Comparison of ENCODE assay signal across 29 cellular contexts in the genomic region with DNA sequence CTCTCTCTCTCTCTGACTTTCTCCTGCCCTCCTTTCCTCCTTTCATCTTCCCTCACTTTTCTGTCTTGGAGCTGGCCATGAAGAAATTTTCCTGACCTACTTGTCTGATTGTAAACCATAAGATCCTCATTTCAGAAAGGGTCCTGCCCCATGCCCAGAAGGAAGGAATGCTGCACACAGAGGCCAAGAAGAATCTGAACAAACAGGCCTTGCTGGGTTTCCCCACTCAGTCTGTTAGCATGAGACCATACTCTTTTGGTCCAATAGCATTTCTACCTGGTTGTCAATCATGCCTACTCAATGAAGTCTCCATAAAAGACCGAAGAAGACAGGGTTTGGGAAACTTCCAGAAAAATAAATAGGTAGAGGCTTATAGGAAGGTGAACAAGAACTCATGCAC.
"Had no signal": no experiment of that assay in that cellular context is flagged by ENCODE, and none has a peak within 500 bp of the region (broad histone marks: within the 10 kb centered on the region; RNA-seq: fewer than 3 reads in every experiment).

No MANE protein-coding gene starts in this region.

- H3K4me2 ChIP-seq: hepatocyte, smooth muscle cell had no signal

- H3K4me3 Mint-ChIP-seq: naive thymus-derived CD8-positive, alpha-beta T cell; nephron; neural crest cell; stimulated activated memory B cell treated with anti-CD40 and anti-IgM and Interleukin-4, amounts not matched to agents 10 μg/mL and 1 μg/mL and 100 μg/mL, for 72 hours; stimulated activated naive CD8-positive, alpha-beta T cell treated with anti-CD3 and anti-CD28 coated beads, Interleukin-15, amount 100 ng/mL, for 72 hours had no signal

- H3K27ac Mint-ChIP-seq: nephron; progenitor cell of endocrine pancreas; stimulated activated memory B cell treated with anti-CD40 and anti-IgM and Interleukin-4, amounts not matched to agents 10 μg/mL and 1 μg/mL and 100 μg/mL, for 72 hours had no signal

- H3K4me3 ChIP-seq: heart right ventricle, hepatocyte, lower lobe of right lung, right atrium auricular region, right lobe of liver, smooth muscle cell, tibial nerve, upper lobe of right lung had no signal

- H3K9me3 Mint-ChIP-seq: naive thymus-derived CD8-positive, alpha-beta T cell; nephron; stimulated activated memory B cell treated with anti-CD40 and anti-IgM and Interleukin-4, amounts not matched to agents 10 μg/mL and 1 μg/mL and 100 μg/mL, for 72 hours; stimulated activated naive CD8-positive, alpha-beta T cell treated with anti-CD3 and anti-CD28 coated beads, Interleukin-15, amount 100 ng/mL, for 72 hours had no signal

- H3K27me3 Mint-ChIP-seq: progenitor cell of endocrine pancreas; stimulated activated naive CD8-positive, alpha-beta T cell treated with anti-CD3 and anti-CD28 coated beads, Interleukin-15, amount 100 ng/mL, for 72 hours had no signal

- H3K4me1 ChIP-seq: right atrium auricular region, tibial nerve had no signal

- H3K4me1 Mint-ChIP-seq: nephron; neural crest cell; stimulated activated memory B cell treated with anti-CD40 and anti-IgM and Interleukin-4, amounts not matched to agents 10 μg/mL and 1 μg/mL and 100 μg/mL, for 72 hours had no signal

- ATAC-seq: heart right ventricle; left cardiac atrium; left lobe of liver; lower lobe of right lung; naive thymus-derived CD8-positive, alpha-beta T cell; right lobe of liver; stimulated activated memory B cell treated with anti-CD40 and anti-IgM and Interleukin-4, amounts not matched to agents 10 μg/mL and 1 μg/mL and 100 μg/mL, for 72 hours; stimulated activated naive CD8-positive, alpha-beta T cell treated with anti-CD3 and anti-CD28 coated beads, Interleukin-15, amount 100 ng/mL, for 72 hours; upper lobe of right lung had no signal

- H3K9me3 ChIP-seq: heart right ventricle, lower lobe of right lung, neutrophil, right atrium auricular region, right lobe of liver, tibial nerve, upper lobe of right lung had no signal

- H2AFZ ChIP-seq: hepatocyte had no signal

- DNase-seq: heart right ventricle; islet precursor cell; kidney glomerular epithelial cell; left cardiac atrium; lower lobe of right lung; mammary epithelial cell; mesenchymal stem cell; naive thymus-derived CD8-positive, alpha-beta T cell; occipital lobe; right lobe of liver; stimulated activated CD4-positive, alpha-beta T cell treated with anti-CD3 and anti-CD28 coated beads, Interleukin-1b, Interleukin-23, amount 100 ng/mL, for 48 hours; stimulated activated CD4-positive, alpha-beta T cell treated with anti-CD3 and anti-CD28 coated beads, Interleukin-2, amount 100 ng/mL, for 48 hours; stimulated activated CD4-positive, alpha-beta T cell treated with anti-CD3 and anti-CD28 coated beads, Interleukin-4, amount 100 ng/mL, for 4 hours; stimulated activated CD8-positive, alpha-beta memory T cell treated with anti-CD3 and anti-CD28 coated beads, Interleukin-4, amount 100 ng/mL, for 48 hours; stimulated activated naive CD4-positive, alpha-beta T cell treated with Interleukin-2 at 50 U/mL for 16 hours; stimulated activated naive CD8-positive, alpha-beta T cell treated with anti-CD3 and anti-CD28 coated beads, Interleukin-15, amount 100 ng/mL, for 72 hours; substantia nigra; upper lobe of right lung had no signal

- H3K36me3 Mint-ChIP-seq: naive thymus-derived CD8-positive, alpha-beta T cell; stimulated activated memory B cell treated with anti-CD40 and anti-IgM and Interleukin-4, amounts not matched to agents 10 μg/mL and 1 μg/mL and 100 μg/mL, for 72 hours had no signal

- FAIRE-seq: urothelium cell line had no signal

- H3K27me3 ChIP-seq: heart right ventricle, hepatocyte, neutrophil, right atrium auricular region, right lobe of liver, tibial nerve, upper lobe of right lung had no signal

- H3K36me3 ChIP-seq: heart right ventricle, lower lobe of right lung, neutrophil, right atrium auricular region, right lobe of liver, tibial nerve, upper lobe of right lung had no signal

- H3K27ac ChIP-seq: heart right ventricle, hepatocyte, lower lobe of right lung, neutrophil, right atrium auricular region, right lobe of liver, tibial nerve, upper lobe of right lung had no signal
